31 cellular contexts compared by ENCODE assay signal in the genomic region with DNA sequence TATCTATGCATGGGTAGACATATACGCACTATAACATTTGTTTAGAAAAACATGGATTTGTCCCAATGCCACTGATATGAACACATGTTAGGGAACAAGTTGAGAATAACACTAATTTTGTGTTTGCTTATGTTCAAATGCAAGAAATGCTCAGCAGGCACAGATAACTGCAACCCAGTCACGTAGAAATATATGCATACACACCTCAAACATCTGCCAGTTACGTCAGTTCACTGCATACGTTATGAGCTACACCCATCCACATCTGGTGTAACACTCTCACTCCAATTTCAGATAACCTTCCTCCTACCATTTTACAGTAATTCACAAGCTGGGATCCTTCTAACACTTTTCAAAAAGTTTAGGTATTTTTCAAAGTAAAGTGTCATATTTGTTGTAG. TPM values are rescaled to one million over a fixed set of nuclear protein-coding genes. Genes with fewer than 3 reads are reported as not detected.
DNase-seq lines count a peak whose midpoint lies in the region; ATAC-seq, FAIRE-seq and TF ChIP-seq lines count a peak whose summit lies in the region.
"Had no signal": no experiment of that assay in that cellular context is flagged by ENCODE, and none has a peak within 500 bp of the region (broad histone marks: within the 10 kb centered on the region; RNA-seq: fewer than 3 reads in every experiment).

No MANE protein-coding gene starts in this region.

- intact Hi-C loops in HepG2 (cut with micrococcal nuclease; ENCODE audit: unreplicated experiment): no loop called here
- intact Hi-C loops in right lobe of liver (cut with DNase I): no loop called here
- intact Hi-C loops in left colon (cut with DNase I, micrococcal nuclease): no loop called here

- POLR2A ChIA-PET in HepG2 (lab: Yijun Ruan, JAX) (no interaction called here), WTC11 (lab: Charles Lee) (interaction anchor here (0.6 to 1.6 kb wide), 2 partner anchors 13 to 15 kb away, joined by 3 to 4 read pairs; no protein-coding TSS in a partner anchor)

- ATAC-seq in HepG2 (no peak), right lobe of liver (no peak), WTC11 (no peak), left colon (peak; percentile 32)
- ATAC-seq: GM12878, Right ventricle myocardium inferior had no signal

- H3K9me3 ChIP-seq in HepG2 (ENCODE audit: low read length): no peaks in the 10 kb centered on the region
- no peaks in the 10 kb centered on the region for H3K9me3 ChIP-seq in right lobe of liver
- H3K9me3 ChIP-seq: SJSA1 had no signal

- TF ChIP-seq RAD21 in HepG2 (CRISPR knock-in tag; IDR thresholded peaks at IDR 0.05): no peak

- in situ Hi-C loops in HepG2 (cut with HindIII; ENCODE audit: extremely low pct_ligation_motif_present, low pct_unique_long_range_greater_than_20kb): loop anchor here (25.0 kb wide), 1 partner anchor 118 kb away; no protein-coding TSS in a partner anchor

- no peak for FAIRE-seq in HepG2 (lab: Jason Lieb, UNC)
- FAIRE-seq: A204.1, GM12878, HTR-8/SVneo had no signal

- H3K27ac Mint-ChIP-seq in WTC11: no peak overlapping the region
- H3K27ac Mint-ChIP-seq: CD4-positive, alpha-beta T cell had no signal

- BruUV-seq in HepG2 (replicated peaks; lab: Mats Ljungman, UMichigan): no TSS peak

- H3K36me3 Mint-ChIP-seq in WTC11: peaks cover 6% of the 10 kb centered on the region

- CTCF ChIA-PET in HepG2 (lab: Yijun Ruan, JAX; ENCODE audit: low intra/inter-chr PET ratio, low total read pairs): no interaction called here
- CTCF ChIA-PET in WTC11 (lab: Charles Lee): no interaction called here

- no peak overlapping the region for H3K9ac ChIP-seq in HepG2 (ENCODE audit: insufficient read depth, low read depth, low read length)
- H3K9ac ChIP-seq: BLaER1 treated with 17β-estradiol and CSF1 and Interleukin-3, amounts not matched to agents 10 nM and 100 nM had no signal

- peak overlapping the region; percentile 41; the same call in 1 of the 2 replicates for H3K4me3 Mint-ChIP-seq in WTC11
- H3K4me3 Mint-ChIP-seq: CD4-positive, alpha-beta T cell had no signal

- DNase-seq in HepG2 (ENCODE audit: low spot score) (no peak), right lobe of liver (no peak), WTC11 (ENCODE audit: low spot score) (no peak), left colon (no peak), AG20443 (ENCODE audit: low spot score) (no peak), NCI-H2196 treated with DMSO at 0.1 percent for 48 hours (lab: John Stamatoyannopoulos, UW; ENCODE audit: unreplicated experiment) (no peak), NCI-H2081 treated with DMSO at 0.1 percent for 48 hours (lab: John Stamatoyannopoulos, UW) (no peak)
- no peak for DNase-seq in activated CD4-positive, alpha-beta T cell treated with anti-CD3 and anti-CD28 coated beads, Interleukin-2, amount 50 U/mL, for 1 hour
- DNase-seq: AML-193; CD4-positive, alpha-beta T cell; DMS79; EL; GDM1; GOT3; KBM-7; MM.1S; NCI-H1048; NCI-H1417; NCI-H1694; NCI-H2029 treated with DMSO at 0.1 percent for 48 hours; NCI-H446; NCI-H524 treated with DMSO at 0.1 percent for 48 hours; NCI-H774; PC-9; T-helper 1 cell had no signal

- H2AFZ ChIP-seq in HepG2 (ENCODE audit: low read length): no peak overlapping the region
- H2AFZ ChIP-seq: PC-9 had no signal

- TF ChIP-seq POLR2A in HepG2 (IDR thresholded peaks at IDR 0.05; ENCODE audit: insufficient read depth in 1 of 2, low read depth in 2 of 2, low read length in 2 of 2): no peak
- TF ChIP-seq POLR2A in right lobe of liver (IDR thresholded peaks at IDR 0.05): no peak

- H3K9me3 Mint-ChIP-seq in WTC11: no peaks in the 10 kb centered on the region
- H3K9me3 Mint-ChIP-seq: CD4-positive, alpha-beta T cell had no signal

- 96% methylated on average over 3 of the region's 4 CpGs for WGBS in HepG2 (ENCODE audit: low lambda C conversion rate)
- WGBS in right lobe of liver (ENCODE audit: insufficient coverage, low coverage, low lambda C conversion rate, missing lambda C conversion rate): 86% methylated on average over 4 of the region's 4 CpGs

- H3K27me3 ChIP-seq in HepG2 (ENCODE audit: control insufficient read depth in 1 of 2, insufficient read depth in 2 of 2, low read length in 2 of 2): no peaks in the 10 kb centered on the region
- no peaks in the 10 kb centered on the region for H3K27me3 ChIP-seq in right lobe of liver
- H3K27me3 ChIP-seq: BLaER1 treated with 17β-estradiol and CSF1 and Interleukin-3, amounts not matched to agents 10 nM and 100 nM; SJSA1 had no signal

- no peak for TF ChIP-seq CTCF in HepG2 (CRISPR knock-in tag; IDR thresholded peaks at IDR 0.05)
- no peak for TF ChIP-seq CTCF in right lobe of liver (IDR thresholded peaks at IDR 0.05)
- TF ChIP-seq CTCF in WTC11 (IDR thresholded peaks at IDR 0.05): no peak

- H3K4me3 ChIP-seq in HepG2 (replicated peaks in 1 of 3; ENCODE audit: insufficient read depth in 1 of 3, low read depth in 2 of 3, low read length in 3 of 3): no peak overlapping the region
- H3K4me3 ChIP-seq in right lobe of liver: no peak overlapping the region
- H3K4me3 ChIP-seq: BLaER1 treated with 17β-estradiol and CSF1 and Interleukin-3, amounts not matched to agents 10 nM and 100 nM; GM12878; PC-9; SJSA1 had no signal

- H3K4me1 ChIP-seq in HepG2 (ENCODE audit: insufficient read depth, low read length) (peaks cover 58% of the 10 kb centered on the region), right lobe of liver (peaks cover 0 to 12% (median 5%) of the 10 kb centered on the region in 4 donors)

- no peak overlapping the region; the same call in 1 of the 2 replicates for H3K4me2 ChIP-seq in HepG2 (ENCODE audit: low read depth, low read length)
- H3K4me2 ChIP-seq: BLaER1 treated with 17β-estradiol and CSF1 and Interleukin-3, amounts not matched to agents 10 nM and 100 nM; PC-9 had no signal

- TF ChIP-seq EP300 in HepG2 (IDR thresholded peaks at IDR 0.05; ENCODE audit: low read depth in 2 of 2, low read length in 2 of 2) (no peak), HepG2 (CRISPR knock-in tag; IDR thresholded peaks at IDR 0.05; ENCODE audit: borderline replicate concordance) (no peak)

- H3K27ac ChIP-seq in HepG2 (ENCODE audit: extremely low read length, insufficient read depth, low read length) (no peak overlapping the region), right lobe of liver (no peak overlapping the region)
- H3K27ac ChIP-seq: BLaER1 treated with 17β-estradiol and CSF1 and Interleukin-3, amounts not matched to agents 10 nM and 100 nM; PC-9; SJSA1 had no signal

- no peaks in the 10 kb centered on the region for H3K27me3 Mint-ChIP-seq in WTC11 (ENCODE audit: low read depth)

- H3K4me1 Mint-ChIP-seq in WTC11: peaks cover 75% of the 10 kb centered on the region

- H3K36me3 ChIP-seq in HepG2 (replicated peaks in 1 of 2; ENCODE audit: control insufficient read depth in 1 of 2, insufficient read depth in 2 of 2, low read length in 2 of 2) (peaks cover 1 to 18% of the 10 kb centered on the region in 2 experiments; a peak in 3 of 5 replicates), right lobe of liver (no peaks in the 10 kb centered on the region)

- H3K79me2 ChIP-seq in HepG2 (ENCODE audit: insufficient read depth, low read length): peaks cover 100% of the 10 kb centered on the region

- peaks cover 97% of the 10 kb centered on the region for H4K20me1 ChIP-seq in HepG2 (ENCODE audit: insufficient read depth, low read length)

TF ChIP-seq in WTC11, 78 proteins besides CTCF, POLR2A, EP300 and RAD21:
- no peak for TF ChIP-seq ELF4 (CRISPR knock-in tag; IDR thresholded peaks at IDR 0.05; ENCODE audit: low read depth)

RNA-seq across cellular contexts. Expression of a gene that starts 10.7 kb away (rescaled TPM):
- total RNA-seq in HepG2 (2016; rRNA removed; fragmentation: Illumina TruSeq; extraction: Trizol) (36.1 and 37.4 TPM in 2 replicates), right lobe of liver (10 to 100 TPM; 25.0 to 62.3 (median 28.9) TPM), WTC11 (2021) (397 to 512 TPM (median 493 TPM) in 3 replicates), left colon (100 to 1,000 TPM; 146 to 151 TPM)
- total RNA-seq in HepG2 (2016; cell fraction: cytosol; rRNA removed; fragmentation: Illumina TruSeq; extraction: Trizol; ENCODE audit: low read depth): 11.2 and 13.0 TPM in 2 replicates
- 37.3 and 40.1 TPM in 2 replicates for total RNA-seq in HepG2 (2016; cell fraction: insoluble cytoplasmic fraction; rRNA removed; fragmentation: Illumina TruSeq; extraction: Trizol)
- 14.1 and 16.8 TPM in 2 replicates for total RNA-seq in HepG2 (2016; cell fraction: membrane; rRNA removed; fragmentation: Illumina TruSeq; extraction: Trizol)
- total RNA-seq in HepG2 (2016; cell fraction: nucleus; rRNA removed; fragmentation: Illumina TruSeq; extraction: Trizol): 46.8 and 49.1 TPM in 2 replicates
- 23.1 and 29.1 TPM in 2 replicates for polyA plus RNA-seq in HepG2 (2011; rRNA removed)
- 7.1 and 8.4 TPM in 2 replicates for polyA plus RNA-seq in HepG2 (2011; cell fraction: cytosol; rRNA removed)
- 36.4 and 41.9 TPM in 2 replicates for polyA plus RNA-seq in HepG2 (2011; cell fraction: nucleus; rRNA removed)
- polyA plus RNA-seq in HepG2 (2012): 58.2 and 68.4 TPM in 2 replicates
- polyA plus RNA-seq in HepG2 (2016; cell fraction: cytosol; fragmentation: Illumina TruSeq; extraction: Trizol; ENCODE audit: low read depth): 6.8 and 7.8 TPM in 2 replicates
- polyA plus RNA-seq in HepG2 (2016; cell fraction: insoluble cytoplasmic fraction; fragmentation: Illumina TruSeq; extraction: Trizol; ENCODE audit: low read depth): 33.4 and 33.7 TPM in 2 replicates
- polyA plus RNA-seq in HepG2 (2016; cell fraction: membrane; fragmentation: Illumina TruSeq; extraction: Trizol; ENCODE audit: low read depth): 11.0 and 13.3 TPM in 2 replicates
- polyA plus RNA-seq in HepG2 (2016; cell fraction: nucleus; fragmentation: Illumina TruSeq; extraction: Trizol; ENCODE audit: insufficient read depth, low read depth): 75.9 and 78.0 TPM in 2 replicates
- 13.7 and 19.1 TPM in 2 replicates for polyA minus RNA-seq in HepG2 (2011; rRNA and poly(A)+ RNA removed; ENCODE audit: low replicate concordance)
- 17.4 and 18.3 TPM in 2 replicates for polyA minus RNA-seq in HepG2 (2011; cell fraction: cytosol; rRNA and poly(A)+ RNA removed)
- 162 and 198 TPM in 2 replicates for polyA minus RNA-seq in HepG2 (2011; cell fraction: nucleus; rRNA and poly(A)+ RNA removed)
